ENCODE assay signal across 8 cellular contexts in genomic region chr13:39602614-39603366, GRCh38. TPM values are rescaled to one million over a fixed set of nuclear protein-coding genes. Genes with fewer than 3 reads are reported as not detected.
DNase-seq lines count a peak whose midpoint lies in the region; ATAC-seq and TF ChIP-seq lines count a peak whose summit lies in the region.

Gene LHFPL6 (minus strand): TSS chr13:39603193.

- peak within 1 kb of the TSS; percentile 67 for H3K4me3 Mint-ChIP-seq in Calu3 (ENCODE audit: low read depth, unreplicated experiment)
- peak within 1 kb of the TSS; percentile 79 for H3K4me3 Mint-ChIP-seq in activated naive CD4-positive, alpha-beta T cell treated with anti-CD3 and anti-CD28 coated beads, Interleukin-2, amount 50 U/mL, for 24 hours

- H3K79me1 ChIP-seq in neuronal stem cell (ENCODE audit: low read depth, low read length), result no peaks in the 10 kb centered on the region

- H2BK15ac ChIP-seq in neuronal stem cell (ENCODE audit: low read length), result peak within 1 kb of the TSS; percentile 93

- peak within 1 kb of the TSS; percentile 97 for H3K4me2 ChIP-seq in neuronal stem cell (ENCODE audit: insufficient read depth, low read length, poor library complexity, severe bottlenecking)

- CTCF ChIA-PET in Calu3 (lab: Charles Lee), result interaction anchor here (0.6 to 1.1 kb wide), 2 partner anchors 14 to 84 kb away, joined by 3 to 4 read pairs; no protein-coding TSS in a partner anchor

- no peak within 1 kb of the TSS for H3K4ac ChIP-seq in neuronal stem cell (ENCODE audit: low read length)

- H2BK120ac ChIP-seq in neuronal stem cell (ENCODE audit: low read depth, low read length), result no peak within 1 kb of the TSS

- peak within 1 kb of the TSS; percentile 91 for H3K18ac ChIP-seq in neuronal stem cell (ENCODE audit: low read length)

- H3K4me1 Mint-ChIP-seq in Calu3 (ENCODE audit: low read depth, unreplicated experiment), result no peaks in the 10 kb centered on the region
- peaks cover 7% of the 10 kb centered on the region for H3K4me1 Mint-ChIP-seq in activated naive CD4-positive, alpha-beta T cell treated with anti-CD3 and anti-CD28 coated beads, Interleukin-2, amount 50 U/mL, for 24 hours

- H3K27ac ChIP-seq in HUES64 (ENCODE audit: low read depth, low read length) (no peak within 1 kb of the TSS), RWPE2 (ENCODE audit: poor library complexity, severe bottlenecking) (peak within 1 kb of the TSS; percentile 50), neuronal stem cell (replicated peaks; ENCODE audit: low read length) (no peak within 1 kb of the TSS), testis (peak within 1 kb of the TSS; percentile 71 to 90)

- H3K27me3 ChIP-seq in HUES64 (ENCODE audit: insufficient read depth, low read length) (peaks cover 53% of the 10 kb centered on the region), RWPE2 (ENCODE audit: insufficient read depth, poor library complexity, severe bottlenecking) (no peaks in the 10 kb centered on the region), neuronal stem cell (ENCODE audit: control insufficient read depth in 3 of 3, insufficient read depth in 3 of 3, low read depth in 1 of 3, low read length in 3 of 3) (no peaks in the 10 kb centered on the region), testis (no peaks in the 10 kb centered on the region)

- H2AFZ ChIP-seq in neuronal stem cell (ENCODE audit: low read length), result peak within 1 kb of the TSS; percentile 97

- no peaks in the 10 kb centered on the region for H3K4me1 ChIP-seq in HUES64 (ENCODE audit: insufficient read depth, low read length)
- peaks cover 21% of the 10 kb centered on the region for H3K4me1 ChIP-seq in RWPE2 (ENCODE audit: insufficient read depth, poor library complexity, severe bottlenecking)
- H3K4me1 ChIP-seq in neuronal stem cell (ENCODE audit: control insufficient read depth in 2 of 2, insufficient read depth in 1 of 2, low read depth in 1 of 2, low read length in 2 of 2), result peaks cover 6 to 17% of the 10 kb centered on the region in 2 donors
- peaks cover 7% of the 10 kb centered on the region for H3K4me1 ChIP-seq in testis

- no peaks in the 10 kb centered on the region for H3K36me3 ChIP-seq in HUES64 (ENCODE audit: insufficient read depth, low read length)
- 0 out of 2 replicates have a peak, but pooled peaks cover 5% of the 10 kb centered on the region for H3K36me3 ChIP-seq in RWPE2 (ENCODE audit: low read depth)
- H3K36me3 ChIP-seq in neuronal stem cell (replicated peaks in 1 of 2; ENCODE audit: control insufficient read depth in 2 of 2, insufficient read depth in 2 of 2, low read length in 2 of 2), result peaks cover 0 to 34% of the 10 kb centered on the region in 2 donors
- H3K36me3 ChIP-seq in testis (ENCODE audit: low read depth, missing control alignments), result no peaks in the 10 kb centered on the region

- peaks cover 29% of the 10 kb centered on the region for H3K27me3 Mint-ChIP-seq in Calu3 (ENCODE audit: unreplicated experiment)
- H3K27me3 Mint-ChIP-seq in activated naive CD4-positive, alpha-beta T cell treated with anti-CD3 and anti-CD28 coated beads, Interleukin-2, amount 50 U/mL, for 24 hours, result peaks cover 32% of the 10 kb centered on the region

- intact Hi-C loops in Calu3 (cut with micrococcal nuclease; ENCODE audit: unreplicated experiment) (no loop called here), testis (cut with DNase I; ENCODE audit: low total_unique reads) (no loop called here)

- H4K91ac ChIP-seq in neuronal stem cell (ENCODE audit: low read depth, low read length, poor library complexity), result no peak within 1 kb of the TSS

- DNase-seq in Calu3, result peak; percentile 36
- peak; percentile 79 for DNase-seq in RWPE2 (ENCODE audit: low spot score)
- peak; percentile 80 for DNase-seq in germinal center (ENCODE audit: low spot score)
- peak; percentile 73 for DNase-seq in neuronal stem cell (ENCODE audit: low spot score)
- peak; percentile 90 for DNase-seq in testis

- H3K23ac ChIP-seq in neuronal stem cell (ENCODE audit: low read depth, low read length, poor library complexity), result peak within 1 kb of the TSS; percentile 80

- ATAC-seq in GM21515 (IDR thresholded peaks at IDR 0.05; ENCODE audit: unreplicated experiment) (peak; percentile 91), RWPE2 (ENCODE audit: low read depth) (peak; percentile 94)

- H3K36me3 Mint-ChIP-seq in Calu3 (ENCODE audit: insufficient read depth, unreplicated experiment), result peaks cover 14% of the 10 kb centered on the region
- no peaks in the 10 kb centered on the region for H3K36me3 Mint-ChIP-seq in activated naive CD4-positive, alpha-beta T cell treated with anti-CD3 and anti-CD28 coated beads, Interleukin-2, amount 50 U/mL, for 24 hours

- no peaks in the 10 kb centered on the region for H3K9me3 ChIP-seq in HUES64 (ENCODE audit: insufficient read depth, low read depth, low read length)
- H3K9me3 ChIP-seq in RWPE2 (ENCODE audit: severe bottlenecking), result no peaks in the 10 kb centered on the region
- peaks cover 0 to 5% of the 10 kb centered on the region in 2 donors for H3K9me3 ChIP-seq in neuronal stem cell (replicated peaks in 1 of 2; ENCODE audit: control insufficient read depth in 2 of 2, insufficient read depth in 1 of 2, low read depth in 1 of 2, low read length in 2 of 2)
- no peaks in the 10 kb centered on the region for H3K9me3 ChIP-seq in testis

- peak within 1 kb of the TSS; percentile 41 for H2BK12ac ChIP-seq in neuronal stem cell (ENCODE audit: low read length)

- H3K9me3 Mint-ChIP-seq in Calu3 (ENCODE audit: low read depth, unreplicated experiment), result no peaks in the 10 kb centered on the region
- no peaks in the 10 kb centered on the region for H3K9me3 Mint-ChIP-seq in activated naive CD4-positive, alpha-beta T cell treated with anti-CD3 and anti-CD28 coated beads, Interleukin-2, amount 50 U/mL, for 24 hours

- under 1% methylated on average over 73 of the region's 73 CpGs for WGBS in HUES64
- WGBS in neuronal stem cell (ENCODE audit: extremely low coverage in 2 of 2, insufficient read length in 2 of 2, insufficient replicate concordance in 1 of 2), 2 donors, result no CpG with 5 or more reads among the region's 73 CpGs
- 0% methylated on average over 24 to 71 of the region's 73 CpGs for WGBS in testis, 2 donors

- no TSS peak for BruUV-seq in Calu3 (replicated peaks; lab: Mats Ljungman, UMichigan)

- H3K4me3 ChIP-seq in HUES64 (ENCODE audit: low read length) (peak within 1 kb of the TSS; percentile 92), RWPE2 (ENCODE audit: severe bottlenecking) (peak within 1 kb of the TSS; percentile 68), neuronal stem cell (ENCODE audit: low read length in 2 of 2) (peak within 1 kb of the TSS; percentile 94 to 99), testis (peak within 1 kb of the TSS; percentile 62 to 73)

- no peak within 1 kb of the TSS for H4K8ac ChIP-seq in neuronal stem cell (ENCODE audit: low read depth, low read length)

- TF ChIP-seq POLR2A in testis (IDR thresholded peaks at IDR 0.05), result no peak

- peak within 1 kb of the TSS; percentile 93 for H2BK5ac ChIP-seq in neuronal stem cell (ENCODE audit: low read length)

- TF ChIP-seq CTCF in Calu3 (IDR thresholded peaks at IDR 0.05; ENCODE audit: unreplicated experiment), result no peak
- TF ChIP-seq CTCF in RWPE2 (IDR thresholded peaks at IDR 0.05; ENCODE audit: poor library complexity, severe bottlenecking), result peak; percentile 65
- TF ChIP-seq CTCF in testis (IDR thresholded peaks at IDR 0.05), result peak in 1 of 3 experiments; percentile 33

- H2AK5ac ChIP-seq in neuronal stem cell (ENCODE audit: low read depth, low read length), result no peak within 1 kb of the TSS

- no peak within 1 kb of the TSS for H3K14ac ChIP-seq in neuronal stem cell (ENCODE audit: low read length)

- no peak within 1 kb of the TSS for H3K27ac Mint-ChIP-seq in Calu3 (ENCODE audit: unreplicated experiment)
- H3K27ac Mint-ChIP-seq in activated naive CD4-positive, alpha-beta T cell treated with anti-CD3 and anti-CD28 coated beads, Interleukin-2, amount 50 U/mL, for 24 hours, result no peak within 1 kb of the TSS

- H3K9ac ChIP-seq in HUES64 (ENCODE audit: low read depth, low read length), result peak within 1 kb of the TSS; percentile 58
- H3K9ac ChIP-seq in neuronal stem cell (ENCODE audit: low read depth, low read length, poor library complexity), result peak within 1 kb of the TSS; percentile 77

RNA-seq across cellular contexts. Expression of gene LHFPL6, which starts in this region (rescaled TPM):
- 0.42 TPM in 1 of 2 replicates, not detected in the other for total RNA-seq in Calu3 (2022)
- polyA plus RNA-seq in HUES64 (2013, experiment 1 of 2), result 8.4 TPM
- polyA plus RNA-seq in HUES64 (2013, experiment 2 of 2), result 10.1 TPM
- polyA plus RNA-seq in neuronal stem cell (2013, experiment 1 of 2), result 6.2 TPM
- 6.3 TPM for polyA plus RNA-seq in neuronal stem cell (2013, experiment 2 of 2)
- 10 to 100 TPM; 37.3 to 52.1 TPM for total RNA-seq in testis
- 65.5 TPM for polyA plus RNA-seq in testis (ENCODE audit: insufficient read depth, low read depth, low replicate concordance)

Comparison
In these comparisons a context has a peak if more than half of its experiments do, and no peak if none do; other contexts are left out.
1. RNA of gene LHFPL6 (total RNA-seq): 37.3 to 52.1 TPM in testis; 0.42 TPM in Calu3; every median in the first group is over 10 times any median in the second.
2. Peak in DNase-seq in Calu3; RNA of the gene not detected or under 1 TPM.
3. DNase-seq: peak in every context shown above with its lines; median percentile 90 in testis; 80 in germinal center; 79 in RWPE2; 73 in neuronal stem cell; 36 in Calu3.
4. H3K27ac ChIP-seq: peak in RWPE2 (single experiment) and testis (2 of 2); none in HUES64 (single experiment) and neuronal stem cell (single experiment).
5. Peak in every context shown above with its lines, with median percentiles within 50 percentile points of each other: H3K4me3 ChIP-seq.